ENCODE assay signal across 19 cellular contexts in genomic region chr2:19758658-19759057, GRCh38.
DNase-seq lines count a peak whose midpoint lies in the region; ATAC-seq and TF ChIP-seq lines count a peak whose summit lies in the region.
"Had no signal": no experiment of that assay in that cellular context is flagged by ENCODE, and none has a peak within 500 bp of the region (broad histone marks: within the 10 kb centered on the region; RNA-seq: fewer than 3 reads in every experiment).

No MANE protein-coding gene starts in this region.

- H3K18ac ChIP-seq in IMR-90 (ENCODE audit: low read depth, low read length): no peak overlapping the region

- peaks cover 3% of the 10 kb centered on the region; the same call in 1 of the 2 replicates for H3K9me1 ChIP-seq in IMR-90 (ENCODE audit: insufficient read depth, low read length)

- no peak overlapping the region for H2AK5ac ChIP-seq in IMR-90 (ENCODE audit: low read depth, low read length)

- TF ChIP-seq RAD21 in IMR-90 (IDR thresholded peaks at IDR 0.05; ENCODE audit: low read length) (no peak), SK-N-SH (IDR thresholded peaks at IDR 0.05; ENCODE audit: low read length) (no peak)

- H4K5ac ChIP-seq in IMR-90 (ENCODE audit: low read depth, low read length): no peak overlapping the region

- no peak overlapping the region for H3K4ac ChIP-seq in IMR-90 (ENCODE audit: low read depth, low read length)

- no peaks in the 10 kb centered on the region for H4K20me1 ChIP-seq in IMR-90 (ENCODE audit: insufficient read depth, low read length)
- H4K20me1 ChIP-seq in SK-N-SH (ENCODE audit: insufficient read depth): no peaks in the 10 kb centered on the region
- H4K20me1 ChIP-seq: BLaER1 treated with 17β-estradiol and CSF1 and Interleukin-3, amounts not matched to agents 10 nM and 100 nM had no signal

- no TSS peak for BruUV-seq in IMR-90 (replicated peaks; lab: Mats Ljungman, UMichigan)

- no peak overlapping the region for H3K9ac ChIP-seq in IMR-90 (ENCODE audit: low read depth, low read length)
- no peak overlapping the region for H3K9ac ChIP-seq in SK-N-SH
- H3K9ac ChIP-seq: BLaER1 treated with 17β-estradiol and CSF1 and Interleukin-3, amounts not matched to agents 10 nM and 100 nM had no signal

- H3F3A ChIP-seq in SK-N-SH (replicated peaks; ENCODE audit: insufficient read depth): no peaks in the 10 kb centered on the region

- POLR2A ChIA-PET in IMR-90 (lab: Charles Lee; ENCODE audit: unreplicated experiment): no interaction called here
- POLR2A ChIA-PET in SK-N-SH (lab: Yijun Ruan, JAX): no interaction called here

- no peak overlapping the region for H3K56ac ChIP-seq in IMR-90 (ENCODE audit: extremely low read depth, insufficient read depth, low read length)

- no peak overlapping the region for H2AK9ac ChIP-seq in IMR-90 (replicated peaks; ENCODE audit: low read depth, low read length, poor library complexity)

- H3K36me3 ChIP-seq in heart left ventricle (no peaks in the 10 kb centered on the region), IMR-90 (ENCODE audit: control insufficient read depth, insufficient read depth, low read length) (no peaks in the 10 kb centered on the region), SK-N-SH (replicated peaks in 1 of 2; ENCODE audit: control insufficient read depth in 1 of 2, insufficient read depth in 2 of 2, low read length in 1 of 2) (no peaks in the 10 kb centered on the region)
- H3K36me3 ChIP-seq: BLaER1 treated with 17β-estradiol and CSF1 and Interleukin-3, amounts not matched to agents 10 nM and 100 nM had no signal

- no peak overlapping the region for H2AFZ ChIP-seq in IMR-90 (replicated peaks; ENCODE audit: low read length, poor library complexity)
- no peak overlapping the region for H2AFZ ChIP-seq in SK-N-SH (ENCODE audit: low read depth)

- no peak overlapping the region for H4K91ac ChIP-seq in IMR-90 (ENCODE audit: insufficient read depth, low read depth, low read length)

- TF ChIP-seq POLR2A in heart left ventricle (IDR thresholded peaks at IDR 0.05) (no peak), IMR-90 (IDR thresholded peaks at IDR 0.05; ENCODE audit: low read depth, low read length) (no peak)

- H3K4me2 ChIP-seq in IMR-90 (ENCODE audit: low read depth, low read length) (no peak overlapping the region), SK-N-SH (no peak overlapping the region)
- H3K4me2 ChIP-seq: A549; BLaER1 treated with 17β-estradiol and CSF1 and Interleukin-3, amounts not matched to agents 10 nM and 100 nM had no signal

- H4K8ac ChIP-seq in IMR-90 (ENCODE audit: low read depth in 2 of 2, low read length in 2 of 2): no peak overlapping the region

- in situ Hi-C loops in IMR-90 (cut with MboI; ENCODE audit: low sequenced_read_pairs): no loop called here

- H3K4me1 ChIP-seq in heart left ventricle (no peaks in the 10 kb centered on the region), right cardiac atrium (ENCODE audit: control insufficient read depth, insufficient read depth, low read length) (peaks cover 3% of the 10 kb centered on the region), IMR-90 (ENCODE audit: control insufficient read depth, insufficient read depth, low read length) (peaks cover 8% of the 10 kb centered on the region), SK-N-SH (ENCODE audit: control insufficient read depth in 1 of 2, insufficient read depth in 2 of 2, low read depth in 1 of 2, low read length in 1 of 2) (peaks cover 0 to 7% of the 10 kb centered on the region in 2 experiments; a peak in 1 of 4 replicates)
- H3K4me1 ChIP-seq: A549, Caco-2 had no signal

- dilution Hi-C loops in IMR-90 (cut with HindIII; ENCODE audit: low sequenced_read_pairs, unreplicated experiment): no loop called here

- ATAC-seq in Right ventricle myocardium inferior: peak; percentile 51
- no peak for ATAC-seq in left cardiac atrium
- peak in 3 of 4 donors; percentile 66 to 81 (median 76) for ATAC-seq in heart left ventricle
- ATAC-seq in right cardiac atrium: no peak
- ATAC-seq in IMR-90 (ENCODE audit: low read depth): no peak
- peak; percentile 64 for ATAC-seq in left ventricle myocardium superior
- ATAC-seq: A549; CD8-positive, alpha-beta T cell had no signal

- no peak overlapping the region for H3K4me3 ChIP-seq in heart left ventricle
- no peak overlapping the region for H3K4me3 ChIP-seq in right cardiac atrium (ENCODE audit: low read length)
- no peak overlapping the region for H3K4me3 ChIP-seq in IMR-90 (ENCODE audit: insufficient read depth, low read depth, low read length)
- no peak overlapping the region for H3K4me3 ChIP-seq in SK-N-SH (ENCODE audit: low read depth in 2 of 2, low read length in 1 of 2)
- H3K4me3 ChIP-seq: A549; BLaER1 treated with 17β-estradiol and CSF1 and Interleukin-3, amounts not matched to agents 10 nM and 100 nM had no signal

- CTCF ChIA-PET in IMR-90 (lab: Yijun Ruan, JAX): no interaction called here
- CTCF ChIA-PET in SK-N-SH (lab: Yijun Ruan, JAX): interaction anchor here (1.1 kb wide), 1 partner anchor 104 kb away, joined by 3 read pairs; no protein-coding TSS in a partner anchor

- H3K9me3 ChIP-seq in heart left ventricle (no peaks in the 10 kb centered on the region), right cardiac atrium (ENCODE audit: control insufficient read depth, low read length) (no peaks in the 10 kb centered on the region), IMR-90 (ENCODE audit: control insufficient read depth, insufficient read depth, low read length) (no peaks in the 10 kb centered on the region), SK-N-SH (no peaks in the 10 kb centered on the region)
- H3K9me3 ChIP-seq: A549; BLaER1 treated with 17β-estradiol and CSF1 and Interleukin-3, amounts not matched to agents 10 nM and 100 nM; Caco-2 had no signal

- no peak overlapping the region for H2BK5ac ChIP-seq in IMR-90 (ENCODE audit: low read depth, low read length, poor library complexity, severe bottlenecking)

- H3K9me2 ChIP-seq in SK-N-SH: no peaks in the 10 kb centered on the region

- H3K27ac ChIP-seq in heart left ventricle (peak overlapping the region in 1 of 12 donors; percentile 1), right cardiac atrium (ENCODE audit: low read length) (no peak overlapping the region), IMR-90 (ENCODE audit: insufficient read depth, low read length) (no peak overlapping the region), SK-N-SH (ENCODE audit: low read depth in 2 of 2, low read length in 1 of 2) (no peak overlapping the region)
- H3K27ac ChIP-seq: 22Rv1; A549; BLaER1 treated with 17β-estradiol and CSF1 and Interleukin-3, amounts not matched to agents 10 nM and 100 nM; C4-2B had no signal

- H2BK20ac ChIP-seq in IMR-90 (ENCODE audit: low read depth, low read length): no peak overlapping the region

- H3K14ac ChIP-seq in IMR-90 (replicated peaks; ENCODE audit: low read depth, low read length): 0 out of 2 replicates have a peak overlapping the region, but pooled peaks have one; percentile 9

- WGBS in heart left ventricle, 4 donors: 57 to 63% (median 63%) methylated on average over 5 of the region's 5 CpGs
- 77% methylated on average over 5 of the region's 5 CpGs for WGBS in right cardiac atrium
- WGBS in IMR-90 (ENCODE audit: extremely low coverage in 2 of 2, insufficient read length in 1 of 2), 2 experiments: no CpG with 5 or more reads among the region's 5 CpGs
- WGBS in SK-N-SH (ENCODE audit: low lambda C conversion rate): 26% methylated on average over 5 of the region's 5 CpGs

- no peaks in the 10 kb centered on the region for H3K79me2 ChIP-seq in SK-N-SH (ENCODE audit: insufficient read depth)

- intact Hi-C loops in Right ventricle myocardium inferior (cut with DNase I) (no loop called here), left cardiac atrium (cut with DNase I) (no loop called here), heart left ventricle (cut with DNase I) (no loop called here), right cardiac atrium (cut with DNase I) (loop anchor here in 1 of 4 donors (10.0 kb wide), 1 partner anchor 394 kb away; no protein-coding TSS in a partner anchor), IMR-90 (cut with micrococcal nuclease) (no loop called here), left ventricle myocardium superior (cut with micrococcal nuclease) (no loop called here)

- no peak overlapping the region for H3K23ac ChIP-seq in IMR-90 (ENCODE audit: low read depth, low read length)

- no peaks in the 10 kb centered on the region for H3K79me1 ChIP-seq in IMR-90 (ENCODE audit: low read depth in 1 of 2, low read length in 2 of 2)

- H2BK15ac ChIP-seq in IMR-90 (ENCODE audit: low read depth, low read length): no peak overlapping the region

- H3K27me3 ChIP-seq in heart left ventricle (no peaks in the 10 kb centered on the region), right cardiac atrium (ENCODE audit: control insufficient read depth, insufficient read depth) (no peaks in the 10 kb centered on the region), IMR-90 (ENCODE audit: control insufficient read depth, insufficient read depth, low read length) (no peaks in the 10 kb centered on the region), SK-N-SH (ENCODE audit: insufficient read depth) (peaks cover 8% of the 10 kb centered on the region; the same call in 1 of the 2 replicates)
- H3K27me3 ChIP-seq: BLaER1 treated with 17β-estradiol and CSF1 and Interleukin-3, amounts not matched to agents 10 nM and 100 nM had no signal

- no peak for TF ChIP-seq CTCF in heart left ventricle (IDR thresholded peaks at IDR 0.05)
- no peak for TF ChIP-seq CTCF in IMR-90 (conservative IDR thresholded peaks at IDR 0.05; ENCODE audit: low read depth, low read length)
- no peak for TF ChIP-seq CTCF in SK-N-SH (IDR thresholded peaks at IDR 0.05)

- no peak for TF ChIP-seq EP300 in SK-N-SH (IDR thresholded peaks at IDR 0.05; ENCODE audit: borderline replicate concordance in 1 of 2, low read depth in 1 of 2, low read length in 1 of 2)

- no peak overlapping the region for H2BK120ac ChIP-seq in IMR-90 (ENCODE audit: low read depth, low read length)

- no peak for DNase-seq in Right ventricle myocardium inferior (ENCODE audit: missing footprints)
- no peak for DNase-seq in left cardiac atrium
- DNase-seq in heart left ventricle: peak in 1 of 5 donors; percentile 48
- no peak for DNase-seq in right cardiac atrium
- DNase-seq in IMR-90: no peak
- no peak for DNase-seq in left ventricle myocardium superior
- DNase-seq in SK-N-SH: no peak
- DNase-seq in NCI-H1105 treated with DMSO at 0.1 percent for 48 hours (lab: John Stamatoyannopoulos, UW): no peak
- DNase-seq: AML-193; Caco-2; Calu3; CD4-positive, alpha-beta T cell; DMS79 treated with DMSO at 0.1 percent for 48 hours; GF-D8 had no signal

TF ChIP-seq in IMR-90, 13 proteins besides CTCF, POLR2A, EP300 and RAD21 (continues in another document):
- TF ChIP-seq SMC3 (IDR thresholded peaks at IDR 0.05; ENCODE audit: low read depth, low read length): no peak
- no peak for TF ChIP-seq NFE2L2 (IDR thresholded peaks at IDR 0.05; ENCODE audit: low read depth, low read length)
- TF ChIP-seq MAZ (IDR thresholded peaks at IDR 0.05; ENCODE audit: borderline replicate concordance, low read depth, low read length): no peak
- TF ChIP-seq BHLHE40 (IDR thresholded peaks at IDR 0.05; ENCODE audit: low read depth, low read length): no peak

TF ChIP-seq in SK-N-SH, 30 proteins besides CTCF, POLR2A, EP300 and RAD21 (continues in another document):
- TF ChIP-seq POLR2AphosphoS5 (IDR thresholded peaks at IDR 0.05; ENCODE audit: low read depth, low read length): no peak
- no peak for TF ChIP-seq ELF1 (IDR thresholded peaks at IDR 0.05)
- no peak for TF ChIP-seq YY1 (IDR thresholded peaks at IDR 0.05; ENCODE audit: low read depth)
- TF ChIP-seq RXRA (IDR thresholded peaks at IDR 0.05; ENCODE audit: borderline replicate concordance, low read depth): no peak
- TF ChIP-seq RCOR1 (IDR thresholded peaks at IDR 0.05; ENCODE audit: low read length): no peak

Comparison
In these comparisons a context has a peak if more than half of its experiments do, and no peak if none do; other contexts are left out.
1. ATAC-seq: peak in Right ventricle myocardium inferior (single experiment), heart left ventricle (3 of 4) and left ventricle myocardium superior (single experiment); none in left cardiac atrium (0 of 2), right cardiac atrium (0 of 2) and IMR-90 (single experiment).